ENCODE assay signal across 1 cellular context in the genomic region with DNA sequence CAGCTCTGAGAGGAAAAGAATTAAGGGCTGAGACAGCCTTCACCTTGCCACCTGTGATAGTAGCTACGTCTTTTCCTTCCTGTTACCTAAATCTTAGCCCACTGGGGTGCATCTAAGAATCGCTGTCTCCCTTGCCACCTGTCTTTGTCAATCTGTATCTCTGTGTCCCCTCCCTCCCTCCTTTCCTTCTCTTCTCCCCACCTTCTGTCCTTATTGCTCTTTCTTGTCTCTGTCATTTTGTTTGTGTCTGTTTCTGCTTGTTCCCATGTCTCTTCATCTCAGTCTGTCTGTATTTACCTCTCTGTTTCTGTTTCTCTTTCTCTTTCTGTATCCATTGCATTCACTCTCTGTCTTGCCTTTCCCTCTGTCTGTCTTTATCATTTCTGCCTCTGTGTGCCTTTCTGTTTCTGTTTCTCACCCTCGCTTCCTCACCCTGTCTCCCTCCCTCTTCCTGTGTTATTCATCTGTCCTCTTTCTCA.
TF ChIP-seq lines count a peak whose summit lies in the region.

No MANE protein-coding gene starts in this region.

TF ChIP-seq in GM12878, 131 proteins besides CTCF, POLR2A, EP300 and RAD21 (continued from another document):
- no peak for TF ChIP-seq TARDBP (IDR thresholded peaks at IDR 0.05; ENCODE audit: borderline replicate concordance)
